ENCODE assay signal across 8 cellular contexts in the genomic region with DNA sequence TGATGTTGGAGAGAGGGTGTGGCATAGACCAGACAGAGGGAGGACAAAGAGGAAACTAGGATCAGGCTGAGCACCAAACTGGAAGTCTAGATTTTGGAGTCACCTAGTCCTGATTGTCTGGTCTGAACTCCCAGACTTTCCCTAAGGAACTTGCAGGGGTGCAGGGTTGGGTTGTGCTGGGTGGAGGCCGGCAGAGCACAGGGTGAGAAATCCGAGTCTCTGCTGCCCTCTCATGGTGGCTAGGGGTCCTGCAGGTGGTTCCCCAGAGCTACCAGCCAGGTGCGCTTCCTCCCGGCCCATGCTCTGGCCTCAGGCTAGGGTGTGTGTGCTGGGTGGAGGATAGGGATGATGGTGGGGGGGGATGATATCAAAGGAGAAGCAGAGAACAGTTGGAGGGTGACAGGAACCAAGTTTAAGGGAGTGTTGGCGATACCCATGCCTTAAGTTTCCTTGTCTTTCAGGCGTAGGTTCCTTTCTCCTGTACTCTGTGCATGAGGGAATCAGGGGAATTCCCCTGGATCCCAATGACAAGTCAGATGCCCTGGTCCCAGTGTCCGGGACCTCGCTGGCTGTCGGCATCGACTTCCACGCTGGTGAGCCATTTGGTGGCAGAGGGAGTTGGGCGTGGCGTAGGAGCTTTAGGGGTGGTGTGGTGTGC. TPM values are rescaled to one million over a fixed set of nuclear protein-coding genes. Genes with fewer than 3 reads are reported as not detected.
A peak's percentile ranks its signal among the peaks of the same experiment; 100 is the strongest.
DNase-seq lines count a peak whose midpoint lies in the region; ATAC-seq, FAIRE-seq and TF ChIP-seq lines count a peak whose summit lies in the region.

No MANE protein-coding gene starts in this region.

- no peak overlapping the region for H3K4me3 Mint-ChIP-seq in activated T-helper 17 cell treated with anti-CD3 and anti-CD28 coated beads, Interleukin-2, amount 50 U/mL, for 72 hours

- H3K9ac ChIP-seq in parathyroid adenoma: no peak overlapping the region

- TF ChIP-seq CTCF in parathyroid adenoma (IDR thresholded peaks at IDR 0.05): peak; percentile 90

- H3K27me3 ChIP-seq in parathyroid adenoma (ENCODE audit: control insufficient read depth, insufficient read depth, low read length): no peaks in the 10 kb centered on the region

- H2AFZ ChIP-seq in parathyroid adenoma: no peak overlapping the region

- H3K4me1 ChIP-seq in parathyroid adenoma: no peaks in the 10 kb centered on the region

- no peaks in the 10 kb centered on the region for H3K27me3 Mint-ChIP-seq in activated T-helper 17 cell treated with anti-CD3 and anti-CD28 coated beads, Interleukin-2, amount 50 U/mL, for 72 hours

- H3K36me3 Mint-ChIP-seq in activated T-helper 17 cell treated with anti-CD3 and anti-CD28 coated beads, Interleukin-2, amount 50 U/mL, for 72 hours (ENCODE audit: low read depth): no peaks in the 10 kb centered on the region

- H3K4me1 Mint-ChIP-seq in activated T-helper 17 cell treated with anti-CD3 and anti-CD28 coated beads, Interleukin-2, amount 50 U/mL, for 72 hours: no peaks in the 10 kb centered on the region

- no peak overlapping the region for H3K4me3 ChIP-seq in parathyroid adenoma (ENCODE audit: low read depth, low read length)

- no peaks in the 10 kb centered on the region for H3K36me3 ChIP-seq in parathyroid adenoma (ENCODE audit: control insufficient read depth, insufficient read depth, low read length)

- H3K79me2 ChIP-seq in parathyroid adenoma: no peaks in the 10 kb centered on the region

- peak; percentile 72 for DNase-seq in EH (ENCODE audit: low read depth)
- peak; percentile 70 to 72 for DNase-seq in Kasumi-1 (lab: John Stamatoyannopoulos, UW)
- peak; percentile 58 for DNase-seq in RPMI7951 (ENCODE audit: low read depth)
- DNase-seq in foreskin melanocyte: peak; percentile 37
- DNase-seq in urothelium cell line (ENCODE audit: low spot score): peak; percentile 92

- H3K27ac ChIP-seq in parathyroid adenoma: no peak overlapping the region

- FAIRE-seq in urothelium cell line (lab: Jason Lieb, UNC): peak; percentile 35

- H3K27ac Mint-ChIP-seq in activated T-helper 17 cell treated with anti-CD3 and anti-CD28 coated beads, Interleukin-2, amount 50 U/mL, for 72 hours: no peak overlapping the region

- peak; percentile 89 for ATAC-seq in GM21786 (IDR thresholded peaks at IDR 0.05; ENCODE audit: unreplicated experiment)
- peak; percentile 93 for ATAC-seq in activated T-helper 17 cell treated with anti-CD3 and anti-CD28 coated beads, Interleukin-2, amount 50 U/mL, for 72 hours (replicated peaks)

- no peaks in the 10 kb centered on the region for H3K9me3 ChIP-seq in parathyroid adenoma (ENCODE audit: control insufficient read depth, low read length)

- no peaks in the 10 kb centered on the region for H3K9me3 Mint-ChIP-seq in activated T-helper 17 cell treated with anti-CD3 and anti-CD28 coated beads, Interleukin-2, amount 50 U/mL, for 72 hours

- H3K4me2 ChIP-seq in parathyroid adenoma (ENCODE audit: low read length): no peak overlapping the region

RNA-seq across cellular contexts. Expression of a gene that starts 33.5 kb away (rescaled TPM):
- 1.7 and 4.1 TPM in 2 replicates for total RNA-seq in RPMI7951 (2014; rRNA removed; shearing (Covaris generic))
- 1 to 10 TPM in 1 of 2 donors, under 1 TPM in 1; 0.34 to 1.4 TPM for total RNA-seq in activated T-helper 17 cell treated with anti-CD3 and anti-CD28 coated beads, Interleukin-2, amount 50 U/mL, for 72 hours

RNA-seq across cellular contexts. Expression of a gene that starts 35.6 kb away (rescaled TPM):
- not detected in 2 replicates for total RNA-seq in RPMI7951 (2014; rRNA removed; shearing (Covaris generic))
- not detected for total RNA-seq in activated T-helper 17 cell treated with anti-CD3 and anti-CD28 coated beads, Interleukin-2, amount 50 U/mL, for 72 hours

RNA-seq across cellular contexts. Expression of a gene that starts 46.5 kb away (rescaled TPM):
- 89.3 and 108 TPM in 2 replicates for total RNA-seq in RPMI7951 (2014; rRNA removed; shearing (Covaris generic))
- total RNA-seq in activated T-helper 17 cell treated with anti-CD3 and anti-CD28 coated beads, Interleukin-2, amount 50 U/mL, for 72 hours: 100 to 1,000 TPM; 232 to 320 TPM

RNA-seq across cellular contexts. Expression of a gene that starts 54.8 kb away (rescaled TPM):
- 28.8 and 31.6 TPM in 2 replicates for total RNA-seq in RPMI7951 (2014; rRNA removed; shearing (Covaris generic))
- total RNA-seq in activated T-helper 17 cell treated with anti-CD3 and anti-CD28 coated beads, Interleukin-2, amount 50 U/mL, for 72 hours: 10 to 100 TPM in 1 of 2 donors, 1 to 10 TPM in 1; 2.4 to 20.2 TPM

Comparison
In these comparisons a context has a peak if more than half of its experiments do, and no peak if none do; other contexts are left out.
1. DNase-seq: peak in every context shown above with its lines; median percentile 92 in urothelium cell line; 72 in EH; 71 in Kasumi-1; 58 in RPMI7951; 37 in foreskin melanocyte.